In genomic region chr3:4503050-4503449, GRCh38 we compare ENCODE assay signal across 12 cellular contexts. TPM values are rescaled to one million over a fixed set of nuclear protein-coding genes. Genes with fewer than 3 reads are reported as not detected.
DNase-seq lines count a peak whose midpoint lies in the region; ATAC-seq and TF ChIP-seq lines count a peak whose summit lies in the region.
"Had no signal": no experiment of that assay in that cellular context is flagged by ENCODE, and none has a peak within 500 bp of the region (broad histone marks: within the 10 kb centered on the region; RNA-seq: fewer than 3 reads in every experiment).

No MANE protein-coding gene starts in this region.

- no peaks in the 10 kb centered on the region for H3K9me3 ChIP-seq in osteoblast (ENCODE audit: low read depth, low read length)

- ATAC-seq in GM18517 (IDR thresholded peaks at IDR 0.05; ENCODE audit: unreplicated experiment) (peak; percentile 57), GM21576 (IDR thresholded peaks at IDR 0.05; ENCODE audit: unreplicated experiment) (peak; percentile 64), HG03457 (IDR thresholded peaks at IDR 0.05; ENCODE audit: unreplicated experiment) (peak; percentile 48), naive B cell (ENCODE audit: low read depth in 2 of 2) (peak; percentile 96 to 97)

- H3K27ac Mint-ChIP-seq in naive B cell, result peak overlapping the region; percentile 96 to 98 (median 98)
- H3K27ac Mint-ChIP-seq: type B pancreatic cell had no signal

- no peaks in the 10 kb centered on the region for H3K9me3 Mint-ChIP-seq in naive B cell
- H3K9me3 Mint-ChIP-seq: type B pancreatic cell had no signal

- no peaks in the 10 kb centered on the region for H3K79me2 ChIP-seq in osteoblast (ENCODE audit: insufficient read depth, low read length)

- no peaks in the 10 kb centered on the region for H4K20me1 ChIP-seq in osteoblast (ENCODE audit: insufficient read depth, low read length)

- no peak overlapping the region for H3K4me3 ChIP-seq in osteoblast (ENCODE audit: insufficient read depth, low read length)

- peaks cover 3 to 8% of the 10 kb centered on the region in 2 donors for H3K36me3 Mint-ChIP-seq in naive B cell

- TF ChIP-seq CTCF in osteoblast (IDR thresholded peaks at IDR 0.05; ENCODE audit: extremely low read depth, low read depth, low read length), result no peak

- no peak overlapping the region for H3K27ac ChIP-seq in osteoblast (ENCODE audit: low read depth, low read length)

- no peaks in the 10 kb centered on the region for H3K27me3 Mint-ChIP-seq in naive B cell
- H3K27me3 Mint-ChIP-seq: type B pancreatic cell had no signal

- H3K36me3 ChIP-seq in osteoblast (ENCODE audit: insufficient read depth, low read length), result no peaks in the 10 kb centered on the region

- peaks cover 13% of the 10 kb centered on the region for H3K4me1 ChIP-seq in osteoblast (ENCODE audit: insufficient read depth, low read length)

- H2AFZ ChIP-seq in osteoblast (ENCODE audit: low read length), result no peak overlapping the region

- H3K4me1 Mint-ChIP-seq in naive B cell, result peaks cover 70 to 96% (median 86%) of the 10 kb centered on the region in 3 donors

- DNase-seq in naive B cell (peak; percentile 82), osteoblast (ENCODE audit: insufficient read length, low spot score, missing footprints) (no peak), NK-92 (lab: John Stamatoyannopoulos, UW; ENCODE audit: unreplicated experiment) (no peak), NCI-H226 (no peak), NCI-H187 (lab: John Stamatoyannopoulos, UW) (no peak)
- DNase-seq: amniotic stem cell, glutamatergic neuron, NCI-H1048 had no signal

- H3K4me2 ChIP-seq in osteoblast (ENCODE audit: insufficient read depth, low read length), result no peak overlapping the region

- H3K4me3 Mint-ChIP-seq in naive B cell, result peak overlapping the region; percentile 79 to 97 (median 85)
- H3K4me3 Mint-ChIP-seq: type B pancreatic cell had no signal

- no peaks in the 10 kb centered on the region for H3K27me3 ChIP-seq in osteoblast (ENCODE audit: insufficient read depth, low read length)

RNA-seq across cellular contexts. Expression of gene ITPR1, which starts 9.9 kb away (rescaled TPM):
- 100 to 1,000 TPM in 1 of 6 donors, 10 to 100 TPM in 5; 54.8 to 110 (median 87.3) TPM for polyA plus RNA-seq in naive B cell (ENCODE audit: low read depth in 6 of 6)
- total RNA-seq in osteoblast, result 16.6 and 19.7 TPM in 2 replicates

RNA-seq across cellular contexts. Expression of gene SUMF1, which starts 36.0 kb away (rescaled TPM):
- polyA plus RNA-seq in naive B cell (ENCODE audit: low read depth in 6 of 6), result 10 to 100 TPM; 18.8 to 27.6 (median 22.2) TPM
- 94.5 and 99.6 TPM in 2 replicates for total RNA-seq in osteoblast
